In the genomic region with DNA sequence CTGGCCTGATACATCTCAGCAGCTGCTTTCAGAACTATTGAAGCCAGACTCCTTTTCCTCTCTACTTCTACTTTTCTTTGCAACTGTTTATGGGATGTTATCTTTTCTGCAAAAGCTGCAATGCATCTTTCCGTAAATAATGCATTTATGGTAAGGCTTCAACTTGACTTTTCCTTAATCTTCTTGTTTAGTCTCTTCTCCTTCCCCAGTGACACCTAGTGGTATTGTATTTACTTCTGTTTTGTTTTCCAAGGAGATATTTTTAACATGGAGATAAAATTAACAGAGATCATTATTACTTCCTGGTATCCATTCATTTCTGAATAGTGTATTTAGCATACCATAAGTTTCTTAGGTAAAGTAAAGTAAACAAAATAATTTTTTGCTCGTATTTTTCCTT, we compare ENCODE assay signal across 15 cellular contexts.
DNase-seq lines count a peak whose midpoint lies in the region; ATAC-seq and TF ChIP-seq lines count a peak whose summit lies in the region.
"Had no signal": no experiment of that assay in that cellular context is flagged by ENCODE, and none has a peak within 500 bp of the region (broad histone marks: within the 10 kb centered on the region; RNA-seq: fewer than 3 reads in every experiment).

No MANE protein-coding gene starts in this region.

- H3K14ac ChIP-seq in H9 (ENCODE audit: insufficient read depth, low read length): no peak overlapping the region

- no peak overlapping the region for H4K8ac ChIP-seq in H9 (replicated peaks; ENCODE audit: insufficient read length, low read depth, low read length)

- H2BK12ac ChIP-seq in H9 (ENCODE audit: insufficient read length, low read depth, low read length): no peak overlapping the region

- H3K9ac ChIP-seq in H9 (ENCODE audit: extremely low read depth, insufficient read length, low read length): no peak overlapping the region
- H3K9ac ChIP-seq: SK-N-SH had no signal

- no peak overlapping the region for H3K27ac ChIP-seq in H9 (ENCODE audit: insufficient read length, low read depth, low read length)
- H3K27ac ChIP-seq: pancreas had no signal

- H3K4me1 ChIP-seq in H9 (ENCODE audit: insufficient read depth, low read length): no peaks in the 10 kb centered on the region
- H3K4me1 ChIP-seq: pancreas had no signal

- no peaks in the 10 kb centered on the region for H4K20me1 ChIP-seq in H9 (ENCODE audit: control insufficient read depth, insufficient read depth, insufficient read length)

- H3K4me3 ChIP-seq in epithelial cell of proximal tubule (ENCODE audit: low read depth, low read length): no peak overlapping the region
- H3K4me3 ChIP-seq: pancreas had no signal

- H3K4me1 Mint-ChIP-seq in H9: 0 out of 4 replicates have a peak, but pooled peaks cover 0 to 2% of the 10 kb centered on the region in 2 experiments
- H3K4me1 Mint-ChIP-seq: activated CD4-positive, alpha-beta T cell treated with anti-CD3 and anti-CD28 coated beads for 36 hours had no signal

- no peaks in the 10 kb centered on the region for H3K27me3 Mint-ChIP-seq in H9 (ENCODE audit: low read depth)
- H3K27me3 Mint-ChIP-seq: activated CD4-positive, alpha-beta T cell treated with anti-CD3 and anti-CD28 coated beads for 36 hours had no signal

- TF ChIP-seq CTCF in H9 (conservative IDR thresholded peaks at IDR 0.05) (peak; percentile 31; the same call in 2 of the 3 replicates), epithelial cell of proximal tubule (conservative IDR thresholded peaks at IDR 0.05; ENCODE audit: low read depth, low read length) (peak; percentile 28)

- H3K27me3 ChIP-seq in H9 (ENCODE audit: insufficient read depth, low read length): no peaks in the 10 kb centered on the region
- H3K27me3 ChIP-seq: pancreas had no signal

- no peaks in the 10 kb centered on the region for H3K36me3 Mint-ChIP-seq in H9 (ENCODE audit: insufficient read depth in 1 of 3, low read depth in 3 of 3)

- H2BK5ac ChIP-seq in H9 (ENCODE audit: insufficient read length, low read length): no peak overlapping the region

- H2AFZ ChIP-seq in H9 (ENCODE audit: low read length): no peak overlapping the region

- no peak overlapping the region for H3K4ac ChIP-seq in H9 (ENCODE audit: low read depth, low read length)

- no peak for ATAC-seq in HG03354 (IDR thresholded peaks at IDR 0.05; ENCODE audit: poor library complexity, severe bottlenecking, unreplicated experiment)
- ATAC-seq: activated CD4-positive, alpha-beta T cell treated with anti-CD3 and anti-CD28 coated beads for 36 hours; left ventricle myocardium superior; pancreas had no signal

- no peaks in the 10 kb centered on the region for H3K9me3 ChIP-seq in H9 (ENCODE audit: control insufficient read depth, low read depth, low read length)
- H3K9me3 ChIP-seq: pancreas, SK-N-SH had no signal

- no peak overlapping the region for H4K91ac ChIP-seq in H9 (ENCODE audit: insufficient read length, low read depth, low read length)

- no peaks in the 10 kb centered on the region for H3K79me1 ChIP-seq in H9 (ENCODE audit: insufficient read depth, low read depth, low read length, poor library complexity, severe bottlenecking)

- WGBS in H9 (ENCODE audit: extremely low coverage, insufficient read length, low lambda C conversion rate): no CpG with 5 or more reads among the region's 2 CpGs

- H3K18ac ChIP-seq in H9 (ENCODE audit: insufficient read length, low read depth, low read length): no peak overlapping the region

- H4K5ac ChIP-seq in H9 (ENCODE audit: insufficient read length, low read depth, low read length): no peak overlapping the region

- H2AK5ac ChIP-seq in H9 (ENCODE audit: insufficient read length, low read length): no peak overlapping the region

- no peaks in the 10 kb centered on the region; a peak in 1 of 5 replicates for H3K9me3 Mint-ChIP-seq in H9

- no peak overlapping the region for H3T11ph ChIP-seq in H9 (ENCODE audit: low read length)

- H3K79me2 ChIP-seq in H9 (ENCODE audit: insufficient read depth, low read length): no peaks in the 10 kb centered on the region

- no peak overlapping the region for H2BK15ac ChIP-seq in H9 (ENCODE audit: low read depth, low read length)

- no peak overlapping the region for H3K4me2 ChIP-seq in H9 (ENCODE audit: insufficient read depth, insufficient read length, low read length)
- H3K4me2 ChIP-seq: SK-N-SH had no signal

- no peak overlapping the region for H3K23ac ChIP-seq in H9 (ENCODE audit: insufficient read length, low read depth, low read length)

- no peak overlapping the region for H3K4me3 Mint-ChIP-seq in H9
- H3K4me3 Mint-ChIP-seq: activated CD4-positive, alpha-beta T cell treated with anti-CD3 and anti-CD28 coated beads for 36 hours had no signal

- DNase-seq in H9 (no peak), RKO (ENCODE audit: low spot score) (peak; percentile 32), epithelial cell of proximal tubule (ENCODE audit: low read depth) (no peak), renal cortical epithelial cell (ENCODE audit: low read depth) (peak; percentile 15), NCI-H82 (lab: John Stamatoyannopoulos, UW) (no peak)
- DNase-seq in activated CD4-positive, CD25-positive, alpha-beta regulatory T cell (lab: John Stamatoyannopoulos, UW): no peak
- DNase-seq: activated CD4-positive, alpha-beta T cell treated with anti-CD3 and anti-CD28 coated beads for 36 hours; activated CD8-positive, alpha-beta memory T cell treated with anti-CD3 and anti-CD28 coated beads, Interleukin-2, amount 50 U/mL, for 4 hours; activated gamma-delta T cell; left ventricle myocardium superior; NCI-H187 treated with DMSO at 0.1 percent for 48 hours; NCI-H510A treated with DMSO at 0.1 percent for 48 hours; pancreas; SK-N-SH had no signal

- H2BK120ac ChIP-seq in H9 (ENCODE audit: low read depth, low read length, poor library complexity, severe bottlenecking): no peak overlapping the region

- no peak overlapping the region for H2BK20ac ChIP-seq in H9 (ENCODE audit: low read depth, low read length, poor library complexity, severe bottlenecking)

- H3K23me2 ChIP-seq in H9 (ENCODE audit: insufficient read length, low read depth, low read length, poor library complexity, severe bottlenecking): no peaks in the 10 kb centered on the region

- no peak overlapping the region for H3K56ac ChIP-seq in H9 (ENCODE audit: insufficient read length, low read depth, low read length)

- no peak overlapping the region for H3K27ac Mint-ChIP-seq in H9
- H3K27ac Mint-ChIP-seq: activated CD4-positive, alpha-beta T cell treated with anti-CD3 and anti-CD28 coated beads for 36 hours had no signal

Comparison
In these comparisons a context has a peak if more than half of its experiments do, and no peak if none do; other contexts are left out.
1. DNase-seq: peak in RKO (single experiment) and renal cortical epithelial cell (single experiment); none in H9 (single experiment), epithelial cell of proximal tubule (single experiment), NCI-H82 (single experiment) and activated CD4-positive, CD25-positive, alpha-beta regulatory T cell (0 of 4).